ENCODE assay signal across 20 cellular contexts in genomic region chr16:87229230-87230192, GRCh38.
"Had no signal": no experiment of that assay in that cellular context is flagged by ENCODE, and none has a peak within 500 bp of the region (broad histone marks: within the 10 kb centered on the region; RNA-seq: fewer than 3 reads in every experiment).

No MANE protein-coding gene starts in this region.

- H3K27ac ChIP-seq: coronary artery, hepatocyte, ovary, right atrium auricular region, sigmoid colon, skin epidermis, stomach had no signal

- H3K27me3 Mint-ChIP-seq: type B pancreatic cell had no signal

- H3K36me3 Mint-ChIP-seq: naive B cell had no signal

- H3K4me3 ChIP-seq: coronary artery, hepatocyte, lung, ovary, right atrium auricular region, sigmoid colon, skin epidermis, stomach had no signal

- H3K36me3 ChIP-seq: ovary, right atrium auricular region, sigmoid colon, stomach had no signal

- H3K4me3 Mint-ChIP-seq: endodermal cell, naive B cell, neural crest cell, type B pancreatic cell had no signal

- H3K4me1 Mint-ChIP-seq: naive B cell, neural crest cell had no signal

- H3K9me3 Mint-ChIP-seq: neural crest cell had no signal

- H3K27me3 ChIP-seq: ovary, right atrium auricular region, sigmoid colon had no signal

- H3K9me3 ChIP-seq: ovary had no signal

- H3K4me1 ChIP-seq: sigmoid colon, stomach had no signal

- FAIRE-seq: urothelium cell line had no signal

- ATAC-seq: left colon, left ventricle myocardium superior had no signal

- H3K27ac Mint-ChIP-seq: endodermal cell, type B pancreatic cell had no signal

- DNase-seq: effector CD4-positive, alpha-beta T cell; endodermal cell; foreskin melanocyte; head of caudate nucleus; left colon; left ventricle myocardium superior; mesenchymal stem cell; naive B cell; ovary; sigmoid colon; stimulated activated naive CD4-positive, alpha-beta T cell; stomach had no signal

- H3K4me2 ChIP-seq: hepatocyte had no signal

- H2AFZ ChIP-seq: hepatocyte had no signal
